34 cellular contexts compared by ENCODE assay signal in genomic region chr11:35766651-35767050, GRCh38.
"Had no signal": no experiment of that assay in that cellular context is flagged by ENCODE, and none has a peak within 500 bp of the region (broad histone marks: within the 10 kb centered on the region; RNA-seq: fewer than 3 reads in every experiment).

No MANE protein-coding gene starts in this region.

- H3K9ac ChIP-seq: KMS-11 had no signal

- DNase-seq: Kasumi-1, KG1, MG63, MM.1S, MV-4-11, NCI-H1048, NCI-H1092, NCI-H1092 treated with DMSO at 0.1 percent for 48 hours, NCI-H1105, NCI-H1105 treated with DMSO at 0.1 percent for 48 hours, NCI-H1417, NCI-H1417 treated with DMSO at 0.1 percent for 48 hours, NCI-H1436, NCI-H1436 treated with DMSO at 0.1 percent for 48 hours, NCI-H146, NCI-H1694, NCI-H1694 treated with DMSO at 0.1 percent for 48 hours, NCI-H187, NCI-H187 treated with DMSO at 0.1 percent for 48 hours, NCI-H1930, NCI-H2029, NCI-H2029 treated with DMSO at 0.1 percent for 48 hours, NCI-H2081, NCI-H2081 treated with DMSO at 0.1 percent for 48 hours, NCI-H2107, NCI-H2171, NCI-H2171 treated with DMSO at 0.1 percent for 48 hours, NCI-H2227 treated with DMSO at 0.1 percent for 48 hours, NCI-H226, NCI-H345, NCI-H446, NCI-H446 treated with DMSO at 0.1 percent for 48 hours, NCI-H510A had no signal

- H3K27ac ChIP-seq: KMS-11 had no signal

- H3K4me3 ChIP-seq: MG63 had no signal

- H3K4me2 ChIP-seq: KMS-11 had no signal

- H3K27me3 ChIP-seq: MG63 had no signal
